In genomic region chr17:81567191-81567590, GRCh38 we compare ENCODE assay signal across 10 cellular contexts. TPM values are rescaled to one million over a fixed set of nuclear protein-coding genes. Genes with fewer than 3 reads are reported as not detected.
DNase-seq lines count a peak whose midpoint lies in the region; ATAC-seq and TF ChIP-seq lines count a peak whose summit lies in the region.
"Had no signal": no experiment of that assay in that cellular context is flagged by ENCODE, and none has a peak within 500 bp of the region (broad histone marks: within the 10 kb centered on the region; RNA-seq: fewer than 3 reads in every experiment).

No MANE protein-coding gene starts in this region.

- no peaks in the 10 kb centered on the region for H4K20me1 ChIP-seq in OCI-LY1 (ENCODE audit: insufficient read depth, low read length)

- ATAC-seq in GM21825 (IDR thresholded peaks at IDR 0.05; ENCODE audit: unreplicated experiment), result no peak

- intact Hi-C loops in A673 (cut with micrococcal nuclease; ENCODE audit: unreplicated experiment), result no loop called here
- intact Hi-C loops in posterior vena cava (cut with DNase I), result no loop called here

- no peak overlapping the region for H4K12ac ChIP-seq in trophoblast cell (ENCODE audit: low read depth, low read length)

- peak overlapping the region; percentile 89 for H2BK5ac ChIP-seq in trophoblast cell (ENCODE audit: low read depth, low read length, poor library complexity)

- peak overlapping the region; percentile 23 for H4K8ac ChIP-seq in trophoblast cell (ENCODE audit: low read depth, low read length)

- H2BK120ac ChIP-seq in trophoblast cell (ENCODE audit: insufficient read depth, low read length, poor library complexity), result peak overlapping the region; percentile 88

- no peaks in the 10 kb centered on the region for H3F3A ChIP-seq in OCI-LY1 (ENCODE audit: insufficient read depth, low read length)

- no peaks in the 10 kb centered on the region for H3K9me3 ChIP-seq in A673 (ENCODE audit: low read depth, low read length, poor library complexity, severe bottlenecking)
- no peaks in the 10 kb centered on the region for H3K9me3 ChIP-seq in OCI-LY1 (ENCODE audit: low read length)
- no peaks in the 10 kb centered on the region for H3K9me3 ChIP-seq in esophagus (ENCODE audit: control insufficient read depth in 2 of 2, insufficient read depth in 1 of 2, low read depth in 1 of 2, low read length in 1 of 2)
- H3K9me3 ChIP-seq in trophoblast cell (ENCODE audit: insufficient read depth, low read depth, low read length), result peaks cover 2% of the 10 kb centered on the region

- H2AFZ ChIP-seq in OCI-LY1 (ENCODE audit: low read length), result no peak overlapping the region
- H2AFZ ChIP-seq in trophoblast cell (ENCODE audit: insufficient read depth, low read length, poor library complexity), result no peak overlapping the region

- peaks cover 82% of the 10 kb centered on the region for H3K36me3 ChIP-seq in A673 (ENCODE audit: insufficient read depth, low read length, poor library complexity, severe bottlenecking)
- H3K36me3 ChIP-seq in OCI-LY1 (ENCODE audit: insufficient read depth, low read length), result peaks cover 94% of the 10 kb centered on the region
- H3K36me3 ChIP-seq in esophagus (ENCODE audit: control insufficient read depth in 2 of 2, insufficient read depth in 2 of 2, low read length in 1 of 2), result peaks cover 17 to 62% of the 10 kb centered on the region in 2 donors
- H3K36me3 ChIP-seq in trophoblast cell (ENCODE audit: control insufficient read depth in 1 of 2, insufficient read depth in 2 of 2, low read length in 2 of 2), result peaks cover 71 to 78% of the 10 kb centered on the region in 2 experiments

- H3K9me2 ChIP-seq in OCI-LY1 (ENCODE audit: low read depth, low read length), result no peaks in the 10 kb centered on the region

- peak overlapping the region; percentile 91 for H4K91ac ChIP-seq in trophoblast cell (ENCODE audit: low read depth, low read length)

- no peaks in the 10 kb centered on the region for H3K27me3 ChIP-seq in A673 (replicated peaks; ENCODE audit: insufficient read depth, low read depth, low read length, poor library complexity)
- H3K27me3 ChIP-seq in OCI-LY1 (ENCODE audit: insufficient read depth, low read length), result no peaks in the 10 kb centered on the region
- H3K27me3 ChIP-seq in esophagus (ENCODE audit: control insufficient read depth in 1 of 2, insufficient read depth in 2 of 2, low read length in 2 of 2), result no peaks in the 10 kb centered on the region
- no peaks in the 10 kb centered on the region for H3K27me3 ChIP-seq in trophoblast cell (ENCODE audit: insufficient read depth, low read length)

- H3K4ac ChIP-seq in trophoblast cell (ENCODE audit: low read depth, low read length), result peak overlapping the region; percentile 26

- H3K4me1 ChIP-seq in A673 (ENCODE audit: insufficient read depth, low read length, poor library complexity, severe bottlenecking), result peaks cover 33% of the 10 kb centered on the region
- H3K4me1 ChIP-seq in OCI-LY1 (ENCODE audit: insufficient read depth, low read length, severe bottlenecking), result no peaks in the 10 kb centered on the region
- H3K4me1 ChIP-seq in esophagus (ENCODE audit: control insufficient read depth in 2 of 2, insufficient read depth in 2 of 2, low read length in 1 of 2), result peaks cover 2 to 7% of the 10 kb centered on the region in 2 donors
- peaks cover 25 to 36% of the 10 kb centered on the region in 2 experiments for H3K4me1 ChIP-seq in trophoblast cell (ENCODE audit: control insufficient read depth in 1 of 2, insufficient read depth in 2 of 2, low read length in 2 of 2)

- H3K27ac ChIP-seq in A673 (ENCODE audit: low read depth, low read length, poor library complexity, severe bottlenecking) (peak overlapping the region; percentile 81), OCI-LY1 (ENCODE audit: low read depth, low read length, poor library complexity, severe bottlenecking) (peak overlapping the region; percentile 33), esophagus (ENCODE audit: low read depth in 2 of 2, low read length in 1 of 2) (peak overlapping the region; percentile 67 to 80), trophoblast cell (ENCODE audit: low read depth, low read length) (peak overlapping the region; percentile 94)

- peak overlapping the region; percentile 63 for H2AK5ac ChIP-seq in trophoblast cell (ENCODE audit: low read length)

- POLR2A ChIA-PET in A673 (lab: Charles Lee; ENCODE audit: low non-redundant PET), result no interaction called here

- H3K9ac ChIP-seq in OCI-LY1 (ENCODE audit: low read length) (no peak overlapping the region), trophoblast cell (ENCODE audit: low read length) (no peak overlapping the region)

- CTCF ChIA-PET in A673 (lab: Charles Lee), result interaction anchor here (1.3 kb wide), 1 partner anchor 15 kb away, joined by 3 read pairs; the partner anchor contains the start of gene FAAP100

- no peak for TF ChIP-seq CTCF in A673 (conservative IDR thresholded peaks at IDR 0.05; ENCODE audit: low read depth, low read length)
- TF ChIP-seq CTCF in OCI-LY1 (IDR thresholded peaks at IDR 0.05; ENCODE audit: low read length), result no peak

- DNase-seq in A673 (ENCODE audit: low spot score) (no peak), trophoblast cell (no peak), NOMO-1 treated with dmso at 0.1 percent for 144 hours (lab: John Stamatoyannopoulos, UW; ENCODE audit: unreplicated experiment) (no peak), posterior vena cava (ENCODE audit: low spot score) (no peak)
- no peak for DNase-seq in activated CD4-positive, alpha-beta T cell treated with anti-CD3 and anti-CD28 coated beads, Interleukin-2, amount 50 U/mL, for 1 hour
- DNase-seq: activated CD4-positive, CD25-positive, alpha-beta regulatory T cell treated with anti-CD3 and anti-CD28 coated beads, Interleukin-2, amount 50 U/mL, for 72 hours; NCI-H1436 treated with DMSO at 0.1 percent for 48 hours had no signal

- BruUV-seq in A673 (replicated peaks; lab: Mats Ljungman, UMichigan), result no TSS peak

- H3K14ac ChIP-seq in trophoblast cell (ENCODE audit: low read length), result peak overlapping the region; percentile 63

- H3K79me1 ChIP-seq in trophoblast cell (ENCODE audit: low read length), result peaks cover 27% of the 10 kb centered on the region

- H3K4me2 ChIP-seq in OCI-LY1 (ENCODE audit: low read length) (no peak overlapping the region), trophoblast cell (ENCODE audit: low read length) (peak overlapping the region; percentile 44)

- H3K18ac ChIP-seq in trophoblast cell (ENCODE audit: low read length), result peak overlapping the region; percentile 64

- peak overlapping the region; percentile 85 for H2BK12ac ChIP-seq in trophoblast cell (ENCODE audit: low read length)

- WGBS in esophagus, 2 donors, result 54 to 63% methylated on average over 4 of the region's 4 CpGs
- no CpG with 5 or more reads among the region's 4 CpGs for WGBS in trophoblast cell (ENCODE audit: extremely low coverage, insufficient coverage, insufficient read length)

- H3K4me3 ChIP-seq in A673 (ENCODE audit: low read depth, low read length, poor library complexity, severe bottlenecking) (peak overlapping the region; percentile 15), OCI-LY1 (ENCODE audit: low read depth, low read length, poor library complexity, severe bottlenecking) (no peak overlapping the region), esophagus (ENCODE audit: low read depth in 1 of 2, low read length in 2 of 2) (no peak overlapping the region), trophoblast cell (ENCODE audit: low read depth, low read length) (no peak overlapping the region)

- H3K79me2 ChIP-seq in OCI-LY1 (ENCODE audit: insufficient read depth, low read length), result no peaks in the 10 kb centered on the region
- H3K79me2 ChIP-seq in trophoblast cell (ENCODE audit: control insufficient read depth, insufficient read depth, low read length, poor library complexity), result peaks cover 2% of the 10 kb centered on the region

- no peak overlapping the region for H3K23ac ChIP-seq in trophoblast cell (ENCODE audit: low read length)

RNA-seq across cellular contexts. Expression of gene FAAP100, which starts 15.0 kb away (rescaled TPM):
- 49.4 and 49.5 TPM in 2 replicates for total RNA-seq in A673 (2021)
- 10 to 100 TPM; 17.3 to 27.1 TPM for polyA plus RNA-seq in esophagus
- 11.4 and 11.6 TPM in 2 replicates for polyA plus RNA-seq in trophoblast cell (2013)
- 10 to 100 TPM; 18.9 TPM for total RNA-seq in posterior vena cava

RNA-seq across cellular contexts. Expression of gene FSCN2, which starts 39.0 kb away (rescaled TPM):
- total RNA-seq in A673 (2021) (0.26 and 0.31 TPM in 2 replicates), posterior vena cava (1 to 10 TPM; 1.6 to 2.0 TPM)
- 1 to 10 TPM in 1 of 2 donors, under 1 TPM in 1; 0.54 to 2.0 TPM for polyA plus RNA-seq in esophagus
- 0.42 and 0.76 TPM in 2 replicates for polyA plus RNA-seq in trophoblast cell (2013)

RNA-seq across cellular contexts. Expression of gene ACTG1, which starts 54.6 kb away (rescaled TPM):
- total RNA-seq in A673 (2021) (2,855 and 3,247 TPM in 2 replicates), posterior vena cava (1,000 to 10,000 TPM; 1,410 to 1,809 TPM)
- polyA plus RNA-seq in esophagus, result 1,000 to 10,000 TPM; 1,763 to 5,708 TPM
- 7,950 and 8,000 TPM in 2 replicates for polyA plus RNA-seq in trophoblast cell (2013)

Comparison
In these comparisons a context has a peak if more than half of its experiments do, and no peak if none do; other contexts are left out.
1. H3K27ac ChIP-seq: peak in every context shown above with its lines; median percentile 94 in trophoblast cell; 81 in A673; 74 in esophagus; 33 in OCI-LY1.